In genomic region chr12:121968880-121969279, GRCh38 we compare ENCODE assay signal across 16 cellular contexts. TPM values are rescaled to one million over a fixed set of nuclear protein-coding genes. Genes with fewer than 3 reads are reported as not detected.
A peak's percentile ranks its signal among the peaks of the same experiment; 100 is the strongest.
DNase-seq lines count a peak whose midpoint lies in the region; ATAC-seq and TF ChIP-seq lines count a peak whose summit lies in the region.
"Had no signal": no experiment of that assay in that cellular context is flagged by ENCODE, and none has a peak within 500 bp of the region (broad histone marks: within the 10 kb centered on the region; RNA-seq: fewer than 3 reads in every experiment).

No MANE protein-coding gene starts in this region.

- H3K4me1 ChIP-seq in naive thymus-derived CD4-positive, alpha-beta T cell (ENCODE audit: control insufficient read depth in 2 of 2, insufficient read depth in 2 of 2, low read length in 2 of 2), result no peaks in the 10 kb centered on the region
- H3K4me1 ChIP-seq in effector memory CD4-positive, alpha-beta T cell (ENCODE audit: control insufficient read depth, insufficient read depth, low read length, poor library complexity, severe bottlenecking), result no peaks in the 10 kb centered on the region

- no peak overlapping the region for H3K4me3 Mint-ChIP-seq in dendritic cell treated with granulocyte-macrophage colony-stimulating factor and Interleukin-4, amounts not matched to agents 40 ng/mL and 50 ng/mL, for 4 days
- peak overlapping the region in 1 of 10 donors; percentile 41 for H3K4me3 Mint-ChIP-seq in naive thymus-derived CD4-positive, alpha-beta T cell
- no peak overlapping the region for H3K4me3 Mint-ChIP-seq in Calu3 (ENCODE audit: low read depth, unreplicated experiment)
- H3K4me3 Mint-ChIP-seq: activated naive CD4-positive, alpha-beta T cell treated with anti-CD3 and anti-CD28 coated beads, Interleukin-2, amount 50 U/mL, for 24 hours; brain; CD4-positive, CD25-positive, alpha-beta regulatory T cell; T-helper 1 cell treated with Interleukin-12 subunit alpha and Interleukin-12 subunit beta and Interleukin-4 antibody, amounts not matched to agents 30 μg/mL and 1 μg/mL, for 36 hours had no signal

- peak overlapping the region; percentile 89 for H3K27ac Mint-ChIP-seq in dendritic cell treated with granulocyte-macrophage colony-stimulating factor and Interleukin-4, amounts not matched to agents 40 ng/mL and 50 ng/mL, for 4 days
- H3K27ac Mint-ChIP-seq in naive thymus-derived CD4-positive, alpha-beta T cell, result peak overlapping the region in 2 of 9 donors; percentile 5 to 62
- H3K27ac Mint-ChIP-seq in Calu3 (ENCODE audit: unreplicated experiment), result no peak overlapping the region
- H3K27ac Mint-ChIP-seq: activated naive CD4-positive, alpha-beta T cell treated with anti-CD3 and anti-CD28 coated beads, Interleukin-2, amount 50 U/mL, for 24 hours; T-helper 1 cell treated with Interleukin-12 subunit alpha and Interleukin-12 subunit beta and Interleukin-4 antibody, amounts not matched to agents 30 μg/mL and 1 μg/mL, for 36 hours had no signal

- no peak for TF ChIP-seq CTCF in Calu3 (IDR thresholded peaks at IDR 0.05; ENCODE audit: unreplicated experiment)

- peaks cover 54% of the 10 kb centered on the region for H3K4me1 Mint-ChIP-seq in dendritic cell treated with granulocyte-macrophage colony-stimulating factor and Interleukin-4, amounts not matched to agents 40 ng/mL and 50 ng/mL, for 4 days (ENCODE audit: low read depth)
- peaks cover 0 to 5% (median 0%) of the 10 kb centered on the region in 7 donors for H3K4me1 Mint-ChIP-seq in naive thymus-derived CD4-positive, alpha-beta T cell
- H3K4me1 Mint-ChIP-seq in Calu3 (ENCODE audit: low read depth, unreplicated experiment), result no peaks in the 10 kb centered on the region
- H3K4me1 Mint-ChIP-seq: activated naive CD4-positive, alpha-beta T cell treated with anti-CD3 and anti-CD28 coated beads, Interleukin-2, amount 50 U/mL, for 24 hours; CD4-positive, CD25-positive, alpha-beta regulatory T cell had no signal

- no peak overlapping the region for H3K27ac ChIP-seq in naive thymus-derived CD4-positive, alpha-beta T cell (ENCODE audit: low read depth, low read length)
- no peak overlapping the region for H3K27ac ChIP-seq in effector memory CD4-positive, alpha-beta T cell (ENCODE audit: insufficient read depth, low read length, poor library complexity, severe bottlenecking)
- H3K27ac ChIP-seq: neutrophil, sigmoid colon had no signal

- CTCF ChIA-PET in naive thymus-derived CD4-positive, alpha-beta T cell (lab: Charles Lee), result no interaction called here
- CTCF ChIA-PET in Calu3 (lab: Charles Lee), result interaction anchor here (0.6 to 0.8 kb wide), 3 partner anchors 12 to 242 kb away, joined by 3 to 7 read pairs (median 7); no protein-coding TSS in a partner anchor

- intact Hi-C loops in dendritic cell treated with granulocyte-macrophage colony-stimulating factor and Interleukin-4, amounts not matched to agents 40 ng/mL and 50 ng/mL, for 4 days (cut with micrococcal nuclease), result no loop called here
- intact Hi-C loops in naive thymus-derived CD4-positive, alpha-beta T cell (cut with micrococcal nuclease), result no loop called here
- intact Hi-C loops in Calu3 (cut with micrococcal nuclease; ENCODE audit: unreplicated experiment), result no loop called here

- POLR2A ChIA-PET in naive thymus-derived CD4-positive, alpha-beta T cell (lab: Charles Lee), result no interaction called here

- no peak overlapping the region for H3K4me3 ChIP-seq in naive thymus-derived CD4-positive, alpha-beta T cell (ENCODE audit: low read length)
- no peak overlapping the region for H3K4me3 ChIP-seq in effector memory CD4-positive, alpha-beta T cell (ENCODE audit: insufficient read depth, low read depth, low read length, poor library complexity, severe bottlenecking)
- H3K4me3 ChIP-seq: sigmoid colon had no signal

- H3K9me3 Mint-ChIP-seq in dendritic cell treated with granulocyte-macrophage colony-stimulating factor and Interleukin-4, amounts not matched to agents 40 ng/mL and 50 ng/mL, for 4 days, result no peaks in the 10 kb centered on the region
- peaks cover 0 to 19% (median 6%) of the 10 kb centered on the region in 11 donors for H3K9me3 Mint-ChIP-seq in naive thymus-derived CD4-positive, alpha-beta T cell
- H3K9me3 Mint-ChIP-seq in Calu3 (ENCODE audit: low read depth, unreplicated experiment), result no peaks in the 10 kb centered on the region
- H3K9me3 Mint-ChIP-seq: activated naive CD4-positive, alpha-beta T cell treated with anti-CD3 and anti-CD28 coated beads, Interleukin-2, amount 50 U/mL, for 24 hours had no signal

- DNase-seq in CD1c-positive myeloid dendritic cell (ENCODE audit: extremely low spot score), result peak; percentile 75
- DNase-seq in KG1 (lab: John Stamatoyannopoulos, UW), result peak; percentile 58
- no peak for DNase-seq in naive thymus-derived CD4-positive, alpha-beta T cell
- DNase-seq in effector memory CD4-positive, alpha-beta T cell, result no peak
- no peak for DNase-seq in DMS 273 (lab: John Stamatoyannopoulos, UW; ENCODE audit: unreplicated experiment)
- no peak for DNase-seq in Calu3
- DNase-seq: CD4-positive, CD25-positive, alpha-beta regulatory T cell; effector CD4-positive, alpha-beta T cell; NCI-H187; NCI-H524; sigmoid colon had no signal

- H3K9me3 ChIP-seq in naive thymus-derived CD4-positive, alpha-beta T cell (ENCODE audit: control insufficient read depth in 2 of 3, low read length in 3 of 3), result no peaks in the 10 kb centered on the region
- H3K9me3 ChIP-seq in effector memory CD4-positive, alpha-beta T cell (ENCODE audit: control insufficient read depth, low read length), result no peaks in the 10 kb centered on the region
- H3K9me3 ChIP-seq: neutrophil, sigmoid colon had no signal

- ATAC-seq in naive thymus-derived CD4-positive, alpha-beta T cell, result peak; percentile 80

- H3K27me3 ChIP-seq in naive thymus-derived CD4-positive, alpha-beta T cell (ENCODE audit: control insufficient read depth in 2 of 2, insufficient read depth in 2 of 2, low read length in 2 of 2), result no peaks in the 10 kb centered on the region
- no peaks in the 10 kb centered on the region for H3K27me3 ChIP-seq in effector memory CD4-positive, alpha-beta T cell (replicated peaks; ENCODE audit: control insufficient read depth, insufficient read depth, low read length, poor library complexity, severe bottlenecking)
- H3K27me3 ChIP-seq: neutrophil, sigmoid colon had no signal

- BruUV-seq in Calu3 (replicated peaks; lab: Mats Ljungman, UMichigan), result no TSS peak

- peaks cover 5% of the 10 kb centered on the region for H3K36me3 Mint-ChIP-seq in dendritic cell treated with granulocyte-macrophage colony-stimulating factor and Interleukin-4, amounts not matched to agents 40 ng/mL and 50 ng/mL, for 4 days (ENCODE audit: low read depth)
- H3K36me3 Mint-ChIP-seq in naive thymus-derived CD4-positive, alpha-beta T cell, result peaks cover 3 to 7% (median 6%) of the 10 kb centered on the region in 5 donors
- peaks cover 5% of the 10 kb centered on the region for H3K36me3 Mint-ChIP-seq in Calu3 (ENCODE audit: insufficient read depth, unreplicated experiment)

- H3K27me3 Mint-ChIP-seq in dendritic cell treated with granulocyte-macrophage colony-stimulating factor and Interleukin-4, amounts not matched to agents 40 ng/mL and 50 ng/mL, for 4 days, result no peaks in the 10 kb centered on the region
- no peaks in the 10 kb centered on the region for H3K27me3 Mint-ChIP-seq in naive thymus-derived CD4-positive, alpha-beta T cell
- no peaks in the 10 kb centered on the region for H3K27me3 Mint-ChIP-seq in Calu3 (ENCODE audit: unreplicated experiment)
- H3K27me3 Mint-ChIP-seq: activated naive CD4-positive, alpha-beta T cell treated with anti-CD3 and anti-CD28 coated beads, Interleukin-2, amount 50 U/mL, for 24 hours; CD4-positive, CD25-positive, alpha-beta regulatory T cell had no signal

- no peaks in the 10 kb centered on the region for H3K36me3 ChIP-seq in naive thymus-derived CD4-positive, alpha-beta T cell (ENCODE audit: control insufficient read depth in 2 of 3, insufficient read depth in 3 of 3, low read length in 3 of 3)
- H3K36me3 ChIP-seq in effector memory CD4-positive, alpha-beta T cell (ENCODE audit: control insufficient read depth, insufficient read depth, low read length), result no peaks in the 10 kb centered on the region
- H3K36me3 ChIP-seq: neutrophil, sigmoid colon had no signal

RNA-seq across cellular contexts. Expression of gene CFAP251, which starts 50.5 kb away (rescaled TPM):
- 1 to 10 TPM in 2 of 5 experiments, under 1 TPM in 3; 0.38 to 1.5 (median 0.88) TPM for total RNA-seq in naive thymus-derived CD4-positive, alpha-beta T cell
- not detected for polyA plus RNA-seq in naive thymus-derived CD4-positive, alpha-beta T cell
- 3.8 and 5.0 TPM in 2 replicates for total RNA-seq in Calu3 (2022)

RNA-seq across cellular contexts. Expression of gene BCL7A, which starts 52.8 kb away (rescaled TPM):
- 1 to 10 TPM; 4.1 to 6.6 (median 5.4) TPM for total RNA-seq in naive thymus-derived CD4-positive, alpha-beta T cell
- polyA plus RNA-seq in naive thymus-derived CD4-positive, alpha-beta T cell, result 10 to 100 TPM in 1 of 2 donors, 1 to 10 TPM in 1; 4.0 to 11.9 TPM
- 21.0 and 25.5 TPM in 2 replicates for total RNA-seq in Calu3 (2022)

Comparison
In these comparisons a context has a peak if more than half of its experiments do, and no peak if none do; other contexts are left out.
1. DNase-seq: peak in CD1c-positive myeloid dendritic cell (single experiment) and KG1 (single experiment); none in naive thymus-derived CD4-positive, alpha-beta T cell (0 of 9), effector memory CD4-positive, alpha-beta T cell (0 of 3), DMS 273 (single experiment) and Calu3 (single experiment).